In the genomic region with DNA sequence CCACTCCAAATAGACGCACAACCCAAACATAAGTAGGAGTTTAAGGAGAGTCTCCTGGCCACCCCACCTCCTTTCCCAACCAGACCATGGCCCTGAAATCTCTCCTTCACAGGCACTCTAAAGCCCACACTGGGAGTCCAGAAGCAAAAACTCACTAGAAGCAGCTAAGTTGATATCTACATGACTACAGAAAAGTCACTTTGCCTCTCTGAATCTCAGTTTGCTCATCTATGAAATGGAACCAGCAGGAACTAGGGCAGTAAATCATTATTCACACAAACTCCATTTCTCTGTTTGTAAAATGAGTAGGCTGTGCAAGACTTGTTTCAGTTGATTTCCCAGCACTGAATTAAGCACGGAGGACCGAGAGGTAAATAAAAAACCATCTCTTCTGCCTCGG, we compare ENCODE assay signal across 25 cellular contexts. TPM values are rescaled to one million over a fixed set of nuclear protein-coding genes. Genes with fewer than 3 reads are reported as not detected.
A peak's percentile ranks its signal among the peaks of the same experiment; 100 is the strongest.
DNase-seq lines count a peak whose midpoint lies in the region; ATAC-seq, FAIRE-seq and TF ChIP-seq lines count a peak whose summit lies in the region.
"Had no signal": no experiment of that assay in that cellular context is flagged by ENCODE, and none has a peak within 500 bp of the region (broad histone marks: within the 10 kb centered on the region; RNA-seq: fewer than 3 reads in every experiment).

No MANE protein-coding gene starts in this region.

- no peak overlapping the region for H3K4me3 ChIP-seq in BLaER1 treated with 17β-estradiol and CSF1 and Interleukin-3, amounts not matched to agents 10 nM and 100 nM
- H3K4me3 ChIP-seq in Karpas-422 (ENCODE audit: low read length) = no peak overlapping the region
- no peak overlapping the region for H3K4me3 ChIP-seq in K562
- H3K4me3 ChIP-seq: Peyer's patch had no signal

- H3K4me1 Mint-ChIP-seq in nephron = peaks cover 22% of the 10 kb centered on the region

- H3K9me1 ChIP-seq in K562 (ENCODE audit: control insufficient read depth, insufficient read depth, low read length) = no peaks in the 10 kb centered on the region

- no peak overlapping the region for H3K4me3 Mint-ChIP-seq in nephron
- H3K4me3 Mint-ChIP-seq: B cell had no signal

- no peaks in the 10 kb centered on the region for H3K79me2 ChIP-seq in Karpas-422 (ENCODE audit: low read length)
- no peaks in the 10 kb centered on the region for H3K79me2 ChIP-seq in K562 (ENCODE audit: control insufficient read depth, insufficient read depth, low read length)

- peak overlapping the region in 2 of 3 experiments; percentile 86 to 87 for H3K27ac Mint-ChIP-seq in nephron
- H3K27ac Mint-ChIP-seq: B cell had no signal

- H3K27me3 Mint-ChIP-seq in nephron (ENCODE audit: low read depth) = peaks cover 56% of the 10 kb centered on the region

- H3K36me3 ChIP-seq in BLaER1 treated with 17β-estradiol and CSF1 and Interleukin-3, amounts not matched to agents 10 nM and 100 nM = no peaks in the 10 kb centered on the region
- no peaks in the 10 kb centered on the region for H3K36me3 ChIP-seq in Karpas-422 (ENCODE audit: insufficient read depth, low read length)
- no peaks in the 10 kb centered on the region for H3K36me3 ChIP-seq in K562 (ENCODE audit: control insufficient read depth, insufficient read depth, low read length)
- H3K36me3 ChIP-seq: Peyer's patch had no signal

- TF ChIP-seq POLR2A in K562 (conservative IDR thresholded peaks at IDR 0.05) (no peak), erythroblast (IDR thresholded peaks at IDR 0.05; ENCODE audit: low read length) (no peak)

- TF ChIP-seq CTCF in K562 (IDR thresholded peaks at IDR 0.05 in 2 of 3, conservative IDR thresholded peaks at IDR 0.05 in 1 of 3; ENCODE audit: insufficient read depth in 2 of 3, low read depth in 1 of 3, low read length in 3 of 3) = no peak
- no peak for TF ChIP-seq CTCF in nephron (IDR thresholded peaks at IDR 0.05; ENCODE audit: unreplicated experiment in 3 of 3)
- TF ChIP-seq CTCF in GM13977 (IDR thresholded peaks at IDR 0.05; ENCODE audit: extremely low read depth, insufficient read depth, missing control alignments) = no peak

- no peak for TF ChIP-seq RAD21 in K562 (CRISPR knock-in tag; conservative IDR thresholded peaks at IDR 0.05 in 1 of 2, IDR thresholded peaks at IDR 0.05 in 1 of 2)

- ATAC-seq in K562 = no peak

- no peaks in the 10 kb centered on the region for H4K20me1 ChIP-seq in BLaER1 treated with 17β-estradiol and CSF1 and Interleukin-3, amounts not matched to agents 10 nM and 100 nM
- H4K20me1 ChIP-seq in Karpas-422 (ENCODE audit: insufficient read depth, low read depth, low read length) = no peaks in the 10 kb centered on the region
- H4K20me1 ChIP-seq in K562 (replicated peaks; ENCODE audit: control insufficient read depth, insufficient read depth, low read length) = no peaks in the 10 kb centered on the region

- no peak for TF ChIP-seq EP300 in K562 (IDR thresholded peaks at IDR 0.05; ENCODE audit: low read length)

- in situ Hi-C loops in K562 (cut with MboI) = no loop called here
- in situ Hi-C loops in GM13977 (cut with MboI; ENCODE audit: low pct_unique_long_range_greater_than_20kb, low sequenced_read_pairs, unreplicated experiment) = no loop called here

- H3K9me3 ChIP-seq in BLaER1 treated with 17β-estradiol and CSF1 and Interleukin-3, amounts not matched to agents 10 nM and 100 nM (replicated peaks in 1 of 11) = peaks cover 16 to 26% (median 20%) of the 10 kb centered on the region in 11 experiments
- H3K9me3 ChIP-seq in Karpas-422 (ENCODE audit: low read length) (no peaks in the 10 kb centered on the region), K562 (replicated peaks; ENCODE audit: control insufficient read depth, insufficient read depth, low read depth, low read length) (no peaks in the 10 kb centered on the region)

- no peaks in the 10 kb centered on the region for H3K36me3 Mint-ChIP-seq in nephron (ENCODE audit: low read depth)

- CTCF ChIA-PET in K562 (lab: Yijun Ruan, JAX; ENCODE audit: low intra/inter-chr PET ratio) = no interaction called here

- DNase-seq in Karpas-422 = peak; percentile 36
- no peak for DNase-seq in K562 (ENCODE audit: extremely low read depth in 1 of 4, low spot score in 3 of 4)
- DNase-seq in erythroblast (lab: John Stamatoyannopoulos, UW) = no peak
- DNase-seq in NCI-H2171 (lab: John Stamatoyannopoulos, UW) = no peak
- no peak for DNase-seq in GM19239 (ENCODE audit: insufficient read length, low spot score)
- DNase-seq in GM13977 (ENCODE audit: low spot score) = no peak
- DNase-seq: COR-L47, DMS 273 treated with DMSO at 0.1 percent for 48 hours, DMS79, EL, GDM1, KG1, MM.1S, NCI-H2029, NCI-H446 treated with DMSO at 0.1 percent for 48 hours, NCI-H526 treated with DMSO at 0.1 percent for 48 hours, Peyer's patch, SHP77 treated with DMSO at 0.1 percent for 48 hours had no signal

- H3K9ac ChIP-seq in BLaER1 treated with 17β-estradiol and CSF1 and Interleukin-3, amounts not matched to agents 10 nM and 100 nM = no peak overlapping the region
- H3K9ac ChIP-seq in Karpas-422 (ENCODE audit: low read length) (no peak overlapping the region), K562 (ENCODE audit: insufficient read depth in 1 of 2, low read depth in 2 of 2, low read length in 2 of 2) (no peak overlapping the region)

- H3K27me3 ChIP-seq in BLaER1 treated with 17β-estradiol and CSF1 and Interleukin-3, amounts not matched to agents 10 nM and 100 nM = peaks cover 0 to 12% (median 0%) of the 10 kb centered on the region in 11 experiments; a peak in 8 of 22 replicates
- H3K27me3 ChIP-seq in Karpas-422 (ENCODE audit: low read length) (no peaks in the 10 kb centered on the region), K562 (ENCODE audit: control insufficient read depth in 2 of 2, insufficient read depth in 2 of 2, low read length in 2 of 2) (peaks cover 0 to 7% of the 10 kb centered on the region in 2 experiments; a peak in 2 of 5 replicates)
- H3K27me3 ChIP-seq: Peyer's patch had no signal

- intact Hi-C loops in K562 (cut with micrococcal nuclease) = no loop called here

- no peaks in the 10 kb centered on the region for H3K9me2 ChIP-seq in Karpas-422 (replicated peaks; ENCODE audit: insufficient read depth, low read length)

- H3K4me1 ChIP-seq in BLaER1 treated with 17β-estradiol and CSF1 and Interleukin-3, amounts not matched to agents 10 nM and 100 nM = peaks cover 15 to 52% (median 22%) of the 10 kb centered on the region in 10 experiments
- no peaks in the 10 kb centered on the region for H3K4me1 ChIP-seq in Karpas-422 (ENCODE audit: low read length)
- peaks cover 0 to 10% of the 10 kb centered on the region in 2 experiments; a peak in 2 of 5 replicates for H3K4me1 ChIP-seq in K562 (replicated peaks in 1 of 2; ENCODE audit: control insufficient read depth in 2 of 2, insufficient read depth in 2 of 2, low read length in 2 of 2)

- FAIRE-seq in K562 (lab: Jason Lieb, UNC) = no peak
- FAIRE-seq in GM19239 (lab: Jason Lieb, UNC) = no peak
- FAIRE-seq: GM12891, H54, HTR-8/SVneo had no signal

- peaks cover 20% of the 10 kb centered on the region for H3K9me3 Mint-ChIP-seq in nephron

- peak overlapping the region in 10 of 11 experiments; percentile 12 to 55 (median 44); a peak in 12 of 22 replicates for H3K4me2 ChIP-seq in BLaER1 treated with 17β-estradiol and CSF1 and Interleukin-3, amounts not matched to agents 10 nM and 100 nM
- H3K4me2 ChIP-seq in Karpas-422 (ENCODE audit: low read depth, low read length, poor library complexity, severe bottlenecking) (no peak overlapping the region), K562 (ENCODE audit: insufficient read depth, low read length) (no peak overlapping the region)

- no peak overlapping the region for H3K27ac ChIP-seq in BLaER1 treated with 17β-estradiol and CSF1 and Interleukin-3, amounts not matched to agents 10 nM and 100 nM
- H3K27ac ChIP-seq in Karpas-422 (ENCODE audit: low read length) (no peak overlapping the region), K562 (ENCODE audit: extremely low read depth, low read depth, low read length) (no peak overlapping the region)

- BruUV-seq in K562 (replicated peaks; lab: Mats Ljungman, UMichigan) = no TSS peak

- H2AFZ ChIP-seq in Karpas-422 (ENCODE audit: low read length) (no peak overlapping the region), K562 (ENCODE audit: low read depth, low read length) (no peak overlapping the region)

- POLR2A ChIA-PET in K562 (lab: Yijun Ruan, JAX) = no interaction called here

- 0% methylated on average over 4 of the region's 4 CpGs for WGBS in K562 (ENCODE audit: insufficient coverage, low coverage, missing lambda C conversion rate)

TF ChIP-seq in K562, 482 proteins besides CTCF, POLR2A, EP300 and RAD21:
- no peak for TF ChIP-seq MEIS2 (IDR thresholded peaks at IDR 0.05; ENCODE audit: partially characterized antibody)
- no peak for TF ChIP-seq ZNF79 (CRISPR knock-in tag; IDR thresholded peaks at IDR 0.05; ENCODE audit: low read depth)
- TF ChIP-seq RBM25 (IDR thresholded peaks at IDR 0.05; ENCODE audit: low read depth, low read length, severe bottlenecking) = peak; percentile 70
- no peak for TF ChIP-seq ZNF224 (CRISPR knock-in tag; IDR thresholded peaks at IDR 0.05)
- no peak for TF ChIP-seq SNRNP70 (optimal IDR thresholded peaks at IDR 0.05; ENCODE audit: low read depth, low read length)

RNA-seq across cellular contexts. Expression of a gene that starts 4.1 kb away (rescaled TPM):
- not detected in 2 replicates for total RNA-seq in Karpas-422 (2014; rRNA removed; shearing (Covaris generic); ENCODE audit: low replicate concordance)
- 0.53 TPM in 1 of 2 replicates, not detected in the other for total RNA-seq in K562 (2011; cell fraction: chromatin; rRNA removed; ENCODE audit: low replicate concordance)
- total RNA-seq in K562 (2011; cell fraction: nucleolus; rRNA removed) = 0.13 and 1.0 TPM in 2 replicates
- 0.22 TPM in 1 of 2 replicates, not detected in the other for total RNA-seq in K562 (2011; cell fraction: nucleoplasm; rRNA removed)
- under 0.01 TPM in 1 of 2 replicates, not detected in the other for total RNA-seq in K562 (2014; rRNA removed)
- total RNA-seq in K562 (2014; rRNA removed; fragmentation: Illumina TruSeq; extraction: Trizol) = not detected in 2 replicates
- not detected in 2 replicates for total RNA-seq in K562 (2015; rRNA removed; fragmentation: Illumina TruSeq; extraction: Trizol)
- 0.42 and 0.60 TPM in 2 replicates for total RNA-seq in K562 (2021)
- polyA plus RNA-seq in K562 (2011; rRNA removed) = 0.09 and 0.54 TPM in 2 replicates
- polyA plus RNA-seq in K562 (2011; cell fraction: cytosol; rRNA removed) = 0.01 TPM in 1 of 2 replicates, not detected in the other
- polyA plus RNA-seq in K562 (2011; cell fraction: nucleus; rRNA removed) = 0.20 TPM in 1 of 2 replicates, not detected in the other
- polyA plus RNA-seq in K562 (2012) = not detected in 2 replicates
- not detected in 2 replicates for polyA plus RNA-seq in K562 (2014; fragmentation: Illumina TruSeq; extraction: Trizol)
- polyA plus RNA-seq in K562 (2014; fragmentation: Nextera tagmentation; extraction: Ambion mirVana) = not detected
- polyA plus RNA-seq in K562 (2014; rRNA removed) = not detected in 2 replicates
- 0.35 TPM in 1 of 2 replicates, not detected in the other for polyA minus RNA-seq in K562 (2011; rRNA and poly(A)+ RNA removed)
- polyA minus RNA-seq in K562 (2011; cell fraction: cytosol; rRNA and poly(A)+ RNA removed) = 0.36 TPM in 1 of 2 replicates, not detected in the other
- polyA minus RNA-seq in K562 (2011; cell fraction: nucleus; rRNA and poly(A)+ RNA removed) = under 0.01 and 0.13 TPM in 2 replicates
- total RNA-seq: T-helper 1 cell treated with Interleukin-12 subunit alpha and Interleukin-12 subunit beta and Interleukin-4 antibody, amounts not matched to agents 30 ng/mL and 1 ng/mL, for 36 hours had no signal

Comparison
In these comparisons a context has a peak if more than half of its experiments do, and no peak if none do; other contexts are left out.
1. H3K4me2 ChIP-seq: peak in BLaER1 treated with 17β-estradiol and CSF1 and Interleukin-3, amounts not matched to agents 10 nM and 100 nM (10 of 11); none in Karpas-422 (single experiment) and K562 (single experiment).